Comparison of ENCODE assay signal across 9 cellular contexts in the genomic region with DNA sequence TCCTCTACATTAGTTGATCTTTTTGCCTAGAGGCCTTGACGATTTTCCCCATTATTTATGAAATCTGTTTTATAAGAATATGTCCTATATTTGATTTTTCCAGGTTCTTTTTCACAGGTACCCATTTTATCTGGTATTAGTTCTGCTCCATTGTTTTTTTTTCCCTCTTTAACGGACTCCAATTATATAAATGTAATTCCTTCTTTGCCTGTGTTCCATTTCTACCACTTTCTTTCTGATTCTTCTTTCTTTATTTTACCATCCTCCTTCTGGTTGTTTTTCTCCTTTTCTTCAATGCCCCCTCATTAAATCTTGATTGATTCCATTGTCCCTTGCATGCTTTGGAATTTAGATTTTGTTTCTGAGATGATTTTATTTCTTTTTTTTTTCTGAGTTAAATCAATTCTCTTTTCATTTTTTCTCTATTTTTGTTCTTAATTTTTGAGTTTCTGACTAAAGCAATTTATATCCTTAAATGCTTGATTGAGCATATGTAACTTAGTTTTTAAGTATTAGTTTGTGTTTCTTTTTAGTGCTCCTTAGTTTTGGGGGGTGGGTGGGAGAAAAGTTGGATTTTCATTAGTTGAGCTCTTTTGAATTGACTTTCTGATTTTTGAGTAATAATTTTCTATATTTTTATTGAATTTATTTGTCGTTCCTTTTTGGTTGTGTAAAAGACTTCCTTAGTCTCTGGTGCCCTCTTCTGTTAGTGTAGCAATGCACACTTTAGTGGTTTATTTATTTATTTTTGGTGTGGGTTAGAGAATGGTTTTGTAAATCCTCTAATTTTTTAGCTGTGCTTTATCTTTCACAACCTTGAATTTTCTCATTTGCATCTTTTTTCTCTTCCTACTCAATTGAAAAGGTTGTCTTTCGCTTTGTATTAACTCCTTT.
DNase-seq lines count a peak whose midpoint lies in the region; ATAC-seq and TF ChIP-seq lines count a peak whose summit lies in the region.
"Had no signal": no experiment of that assay in that cellular context is flagged by ENCODE, and none has a peak within 500 bp of the region (broad histone marks: within the 10 kb centered on the region; RNA-seq: fewer than 3 reads in every experiment).

No MANE protein-coding gene starts in this region.

- peaks cover 7% of the 10 kb centered on the region for H4K20me1 ChIP-seq in OCI-LY7 (ENCODE audit: insufficient read depth, low read length)

- no peak for DNase-seq in left ventricle myocardium inferior
- DNase-seq in right cardiac atrium = no peak
- DNase-seq in OCI-LY7 (ENCODE audit: low spot score) = peak; percentile 22
- DNase-seq in erythroblast (lab: John Stamatoyannopoulos, UW) = peak; percentile 37 to 57
- DNase-seq in NCI-H187 (lab: John Stamatoyannopoulos, UW) = no peak
- DNase-seq in activated CD8-positive, alpha-beta memory T cell treated with anti-CD3 and anti-CD28 coated beads, Interleukin-2, amount 50 U/mL, for 4 hours = no peak
- DNase-seq in substantia nigra (lab: John Stamatoyannopoulos, UW) = no peak
- DNase-seq: activated T-cell treated with anti-CD3 and anti-CD28 coated beads, Interleukin-2, amount 50 U/mL, for 1 hour had no signal

- ATAC-seq in right cardiac atrium = no peak
- ATAC-seq in HG03095 (IDR thresholded peaks at IDR 0.05; ENCODE audit: unreplicated experiment) = no peak

- H3K27ac ChIP-seq in left ventricle myocardium inferior (replicated peaks) (no peak overlapping the region), right cardiac atrium (ENCODE audit: low read length) (no peak overlapping the region), OCI-LY7 (ENCODE audit: low read depth, low read length, poor library complexity, severe bottlenecking) (no peak overlapping the region), substantia nigra (ENCODE audit: low read depth, low read length, poor library complexity, severe bottlenecking) (no peak overlapping the region)

- H3K4me1 ChIP-seq in left ventricle myocardium inferior (peaks cover 10% of the 10 kb centered on the region), right cardiac atrium (ENCODE audit: control insufficient read depth, insufficient read depth, low read length) (no peaks in the 10 kb centered on the region), OCI-LY7 (ENCODE audit: insufficient read depth, low read length, poor library complexity, severe bottlenecking) (no peaks in the 10 kb centered on the region)

- H3K9me3 ChIP-seq in left ventricle myocardium inferior (replicated peaks) (peaks cover 8% of the 10 kb centered on the region), right cardiac atrium (ENCODE audit: control insufficient read depth, low read length) (no peaks in the 10 kb centered on the region), OCI-LY7 (ENCODE audit: low read length) (no peaks in the 10 kb centered on the region)

- H3K79me2 ChIP-seq in OCI-LY7 (ENCODE audit: insufficient read depth, low read depth, low read length) = no peaks in the 10 kb centered on the region

- POLR2A ChIA-PET in OCI-LY7 (lab: Charles Lee) = no interaction called here

- no peak overlapping the region for H3K4me3 ChIP-seq in left ventricle myocardium inferior
- H3K4me3 ChIP-seq in right cardiac atrium (ENCODE audit: low read length) = no peak overlapping the region
- no peak overlapping the region for H3K4me3 ChIP-seq in OCI-LY7 (ENCODE audit: low read depth, low read length, poor library complexity, severe bottlenecking)

- TF ChIP-seq POLR2A in erythroblast (IDR thresholded peaks at IDR 0.05; ENCODE audit: low read length) = no peak

- peak; percentile 66 for TF ChIP-seq CTCF in left ventricle myocardium inferior (IDR thresholded peaks at IDR 0.05; ENCODE audit: borderline replicate concordance)
- peak; percentile 81 for TF ChIP-seq CTCF in OCI-LY7 (conservative IDR thresholded peaks at IDR 0.05; ENCODE audit: low read length)

- H3K9me2 ChIP-seq in OCI-LY7 (ENCODE audit: insufficient read depth, low read length) = no peaks in the 10 kb centered on the region

- H3K36me3 ChIP-seq in left ventricle myocardium inferior = no peaks in the 10 kb centered on the region
- H3K36me3 ChIP-seq in OCI-LY7 (ENCODE audit: insufficient read depth, low read length) = no peaks in the 10 kb centered on the region

- WGBS in right cardiac atrium = 83% methylated on average over 4 of the region's 4 CpGs

- no peak overlapping the region for H3K4me2 ChIP-seq in OCI-LY7 (ENCODE audit: low read length)

- no peak overlapping the region for H2AFZ ChIP-seq in OCI-LY7 (ENCODE audit: low read length)

- intact Hi-C loops in left ventricle myocardium inferior (cut with micrococcal nuclease) = loop anchor here (5.0 kb wide), 1 partner anchor 260 kb away; no protein-coding TSS in a partner anchor
- intact Hi-C loops in right cardiac atrium (cut with DNase I) = loop anchor here (5.0 to 10.0 kb wide), 2 partner anchors 257 to 260 kb away; no protein-coding TSS in a partner anchor
- intact Hi-C loops in OCI-LY7 (cut with micrococcal nuclease; ENCODE audit: unreplicated experiment) = no loop called here

- CTCF ChIA-PET in OCI-LY7 (lab: Charles Lee; ENCODE audit: unreplicated experiment) = no interaction called here

- H3K27me3 ChIP-seq in left ventricle myocardium inferior (ENCODE audit: low read depth) (no peaks in the 10 kb centered on the region), right cardiac atrium (ENCODE audit: control insufficient read depth, insufficient read depth) (no peaks in the 10 kb centered on the region)

- no TSS peak for BruUV-seq in OCI-LY7 (replicated peaks; lab: Mats Ljungman, UMichigan)

Comparison
In these comparisons a context has a peak if more than half of its experiments do, and no peak if none do; other contexts are left out.
1. DNase-seq: peak in OCI-LY7 (single experiment) and erythroblast (2 of 2); none in left ventricle myocardium inferior (single experiment), right cardiac atrium (0 of 3), NCI-H187 (0 of 2), activated CD8-positive, alpha-beta memory T cell treated with anti-CD3 and anti-CD28 coated beads, Interleukin-2, amount 50 U/mL, for 4 hours (single experiment) and substantia nigra (0 of 49).